In genomic region chr15:73897441-73898261, GRCh38 we compare ENCODE assay signal across 1 cellular context.
TF ChIP-seq lines count a peak whose summit lies in the region.

No MANE protein-coding gene starts in this region.

TF ChIP-seq in K562, 482 proteins besides CTCF, POLR2A, EP300 and RAD21 (continued from another document):
- no peak for TF ChIP-seq E2F8 (IDR thresholded peaks at IDR 0.05; ENCODE audit: low read depth, partially characterized antibody)
- TF ChIP-seq RCOR1 (IDR thresholded peaks at IDR 0.05; ENCODE audit: borderline replicate concordance in 1 of 2, low read depth in 2 of 2, low read length in 2 of 2) = peak in 1 of 2 experiments; percentile 43; a peak in 1 of 4 replicates
- TF ChIP-seq HDAC2 (IDR thresholded peaks at IDR 0.05) = no peak
- no peak for TF ChIP-seq CXXC5 (CRISPR knock-in tag; IDR thresholded peaks at IDR 0.05)
- TF ChIP-seq ZC3H8 (IDR thresholded peaks at IDR 0.05) = no peak
- TF ChIP-seq SREBF2 (CRISPR knock-in tag; IDR thresholded peaks at IDR 0.05) = no peak
- no peak for TF ChIP-seq SNAPC5 (CRISPR knock-in tag; IDR thresholded peaks at IDR 0.05)
- no peak for TF ChIP-seq SIX5 (IDR thresholded peaks at IDR 0.05; ENCODE audit: borderline replicate concordance in 1 of 2, insufficient read depth in 1 of 2, low read depth in 1 of 2, low read length in 2 of 2)
- 0 out of 2 replicates have a peak, but pooled peaks have one; percentile 33 for TF ChIP-seq ZBTB40 (IDR thresholded peaks at IDR 0.05)
- no peak for TF ChIP-seq ZBTB40 (CRISPR knock-in tag; IDR thresholded peaks at IDR 0.05)
- TF ChIP-seq JUNB (CRISPR knock-in tag; conservative IDR thresholded peaks at IDR 0.05) = no peak
- no peak for TF ChIP-seq ZNF583 (CRISPR knock-in tag; IDR thresholded peaks at IDR 0.05)
- no peak for TF ChIP-seq CBFA2T2 (conservative IDR thresholded peaks at IDR 0.05)
- no peak for TF ChIP-seq VEZF1 (CRISPR knock-in tag; IDR thresholded peaks at IDR 0.05)
- no peak for TF ChIP-seq GTF2F1 (IDR thresholded peaks at IDR 0.05; ENCODE audit: low read depth, low read length)
- TF ChIP-seq MCM2 (IDR thresholded peaks at IDR 0.05; ENCODE audit: low read depth) = no peak
- TF ChIP-seq UBTF (IDR thresholded peaks at IDR 0.05; ENCODE audit: borderline replicate concordance in 1 of 2, low read depth in 2 of 2, low read length in 2 of 2) = no peak
- peak; percentile 76 for TF ChIP-seq RBM25 (IDR thresholded peaks at IDR 0.05; ENCODE audit: low read depth, low read length, severe bottlenecking)
- TF ChIP-seq ZNF561 (CRISPR knock-in tag; conservative IDR thresholded peaks at IDR 0.05) = no peak
- no peak for TF ChIP-seq ATF6 (CRISPR knock-in tag; IDR thresholded peaks at IDR 0.05)
- no peak for TF ChIP-seq ILF3 (IDR thresholded peaks at IDR 0.05; ENCODE audit: borderline replicate concordance)
- no peak for TF ChIP-seq JUN (IDR thresholded peaks at IDR 0.05; ENCODE audit: borderline replicate concordance, low read depth, low read length)
- TF ChIP-seq JUN (CRISPR knock-in tag; IDR thresholded peaks at IDR 0.05; ENCODE audit: borderline replicate concordance) = no peak
- no peak for TF ChIP-seq MLLT1 (IDR thresholded peaks at IDR 0.05)
- no peak for TF ChIP-seq RBM34 (IDR thresholded peaks at IDR 0.05; ENCODE audit: borderline replicate concordance, insufficient read depth, low read length)
